ENCODE assay signal across 1 cellular context in the genomic region with DNA sequence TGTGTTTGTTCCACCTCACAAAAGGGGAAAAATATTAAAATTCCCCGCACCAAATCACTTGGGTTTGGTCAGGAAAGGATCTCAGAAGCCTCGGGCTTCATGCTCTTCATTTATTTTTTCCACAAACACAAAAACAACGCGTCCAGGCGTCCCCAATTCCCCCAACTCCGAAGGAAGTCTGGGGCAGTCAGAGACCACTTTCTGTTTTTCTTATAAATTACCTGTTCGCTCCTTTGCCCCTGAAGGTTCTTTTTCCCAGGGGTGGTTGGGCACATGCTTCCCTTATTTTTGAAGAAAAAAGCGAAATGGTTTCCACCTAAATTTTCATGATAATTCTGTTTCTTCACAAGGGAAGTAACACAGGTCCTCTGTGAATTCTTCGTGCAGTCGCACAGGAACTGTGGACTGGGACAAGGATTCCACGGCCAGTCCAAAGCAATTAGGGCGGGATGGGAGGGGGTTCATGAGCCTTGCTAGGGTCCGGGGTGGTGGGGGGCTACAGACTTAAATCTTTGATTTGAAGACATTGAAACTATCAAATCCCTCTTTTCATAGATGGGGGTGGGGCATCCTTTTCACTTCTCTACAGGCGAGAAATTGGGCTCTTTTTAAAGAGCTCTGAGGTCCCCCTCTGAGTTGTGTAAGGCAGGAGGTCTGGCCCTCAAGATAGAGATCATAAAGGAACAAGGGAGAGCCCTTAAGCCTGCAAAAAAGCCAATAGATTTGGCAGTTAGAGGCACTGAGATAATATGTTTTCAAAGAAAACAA.
TF ChIP-seq lines count a peak whose summit lies in the region.

No MANE protein-coding gene starts in this region.

TF ChIP-seq in HepG2, 621 proteins besides CTCF, POLR2A, EP300 and RAD21 (continued from another document):
- no peak for TF ChIP-seq TOE1 (CRISPR knock-in tag; IDR thresholded peaks at IDR 0.05)
- no peak for TF ChIP-seq PRDM4 (CRISPR knock-in tag; IDR thresholded peaks at IDR 0.05; ENCODE audit: borderline replicate concordance)
- TF ChIP-seq PRDM10 (CRISPR knock-in tag; IDR thresholded peaks at IDR 0.05; ENCODE audit: low read depth) = no peak
- TF ChIP-seq ZFP82 (CRISPR knock-in tag; IDR thresholded peaks at IDR 0.05; ENCODE audit: borderline replicate concordance) = no peak
- TF ChIP-seq ZNF124 (CRISPR knock-in tag; IDR thresholded peaks at IDR 0.05) = no peak
- TF ChIP-seq ZNF317 (CRISPR knock-in tag; IDR thresholded peaks at IDR 0.05) = peak; percentile 24; the same call in 1 of the 2 replicates
- peak; percentile 26; the same call in 1 of the 2 replicates for TF ChIP-seq NCOR1 (IDR thresholded peaks at IDR 0.05; ENCODE audit: borderline replicate concordance, low read length)
- TF ChIP-seq, protein P1, sequence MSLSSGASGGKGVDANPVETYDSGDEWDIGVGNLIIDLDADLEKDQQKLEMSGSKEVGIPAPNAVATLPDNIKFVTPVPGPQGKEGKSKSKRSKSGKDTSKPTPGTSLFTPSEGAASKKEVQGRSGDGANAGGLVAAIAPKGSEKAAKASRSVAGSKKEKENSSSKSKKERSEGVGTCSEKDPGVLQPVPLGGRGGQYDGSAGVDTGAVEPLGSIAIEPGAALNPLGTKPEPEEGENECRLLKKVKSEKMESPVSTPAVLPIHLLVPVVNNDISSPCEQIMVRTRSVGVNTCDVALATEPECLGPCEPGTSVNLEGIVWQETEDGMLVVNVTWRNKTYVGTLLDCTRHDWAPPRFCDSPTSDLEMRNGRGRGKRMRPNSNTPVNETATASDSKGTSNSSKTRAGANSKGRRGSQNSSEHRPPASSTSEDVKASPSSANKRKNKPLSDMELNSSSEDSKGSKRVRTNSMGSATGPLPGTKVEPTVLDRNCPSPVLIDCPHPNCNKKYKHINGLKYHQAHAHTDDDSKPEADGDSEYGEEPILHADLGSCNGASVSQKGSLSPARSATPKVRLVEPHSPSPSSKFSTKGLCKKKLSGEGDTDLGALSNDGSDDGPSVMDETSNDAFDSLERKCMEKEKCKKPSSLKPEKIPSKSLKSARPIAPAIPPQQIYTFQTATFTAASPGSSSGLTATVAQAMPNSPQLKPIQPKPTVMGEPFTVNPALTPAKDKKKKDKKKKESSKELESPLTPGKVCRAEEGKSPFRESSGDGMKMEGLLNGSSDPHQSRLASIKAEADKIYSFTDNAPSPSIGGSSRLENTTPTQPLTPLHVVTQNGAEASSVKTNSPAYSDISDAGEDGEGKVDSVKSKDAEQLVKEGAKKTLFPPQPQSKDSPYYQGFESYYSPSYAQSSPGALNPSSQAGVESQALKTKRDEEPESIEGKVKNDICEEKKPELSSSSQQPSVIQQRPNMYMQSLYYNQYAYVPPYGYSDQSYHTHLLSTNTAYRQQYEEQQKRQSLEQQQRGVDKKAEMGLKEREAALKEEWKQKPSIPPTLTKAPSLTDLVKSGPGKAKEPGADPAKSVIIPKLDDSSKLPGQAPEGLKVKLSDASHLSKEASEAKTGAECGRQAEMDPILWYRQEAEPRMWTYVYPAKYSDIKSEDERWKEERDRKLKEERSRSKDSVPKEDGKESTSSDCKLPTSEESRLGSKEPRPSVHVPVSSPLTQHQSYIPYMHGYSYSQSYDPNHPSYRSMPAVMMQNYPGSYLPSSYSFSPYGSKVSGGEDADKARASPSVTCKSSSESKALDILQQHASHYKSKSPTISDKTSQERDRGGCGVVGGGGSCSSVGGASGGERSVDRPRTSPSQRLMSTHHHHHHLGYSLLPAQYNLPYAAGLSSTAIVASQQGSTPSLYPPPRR (CRISPR knock-in tag; IDR thresholded peaks at IDR 0.05; ENCODE audit: borderline replicate concordance) = no peak
- no peak for TF ChIP-seq GABPA (IDR thresholded peaks at IDR 0.05; ENCODE audit: low read depth, low read length)
- no peak for TF ChIP-seq GABPA (CRISPR knock-in tag; IDR thresholded peaks at IDR 0.05; ENCODE audit: low read depth)
- TF ChIP-seq ZBTB42 (CRISPR knock-in tag; IDR thresholded peaks at IDR 0.05) = no peak
- TF ChIP-seq HDAC1 (CRISPR knock-in tag; IDR thresholded peaks at IDR 0.05) = no peak
- peak; percentile 15 for TF ChIP-seq ASH2L (IDR thresholded peaks at IDR 0.05; ENCODE audit: insufficient read length, low read depth, low read length)
- no peak for TF ChIP-seq EZH2 (conservative IDR thresholded peaks at IDR 0.05; ENCODE audit: low read depth, low read length)
